Comparison of ENCODE assay signal across 9 cellular contexts in the genomic region with DNA sequence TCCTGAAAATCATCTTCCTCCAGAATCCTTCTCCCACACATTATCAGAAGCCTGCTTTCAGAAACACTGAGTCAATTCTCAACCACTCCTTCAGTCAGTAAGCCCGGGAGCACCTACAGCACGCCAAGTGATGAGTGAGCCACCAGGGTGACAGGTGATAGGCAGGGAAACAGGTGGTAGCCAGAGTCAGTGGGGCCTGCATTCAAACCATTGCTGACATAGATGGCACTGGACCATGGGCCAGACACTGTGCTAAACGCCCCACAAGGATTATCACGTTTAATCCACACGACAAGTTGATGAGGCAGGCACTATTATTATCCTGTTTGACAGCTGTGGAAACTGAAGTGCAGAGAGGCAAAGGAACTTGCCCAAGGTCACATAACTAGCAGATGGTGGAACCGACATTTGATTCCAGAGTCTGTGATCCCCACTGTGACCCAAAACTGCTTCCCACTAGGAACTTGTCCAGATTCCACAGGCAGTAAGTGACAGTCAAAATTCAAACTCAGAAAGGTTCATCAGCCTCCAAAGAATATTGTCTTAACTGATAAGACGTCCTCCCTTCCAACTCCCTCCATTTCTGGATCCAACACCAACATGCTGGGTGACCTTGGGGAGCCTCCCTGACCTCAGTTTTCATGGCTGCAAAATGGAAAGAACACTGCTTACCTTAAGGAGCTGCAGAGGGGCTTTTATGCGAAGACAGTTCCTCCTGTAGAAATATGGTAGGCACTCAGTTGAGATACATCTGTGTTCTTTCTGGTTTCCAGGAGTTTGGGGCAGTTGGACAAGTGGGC. TPM values are rescaled to one million over a fixed set of nuclear protein-coding genes. Genes with fewer than 3 reads are reported as not detected.
DNase-seq lines count a peak whose midpoint lies in the region; ATAC-seq, FAIRE-seq and TF ChIP-seq lines count a peak whose summit lies in the region.
"Had no signal": no experiment of that assay in that cellular context is flagged by ENCODE, and none has a peak within 500 bp of the region (broad histone marks: within the 10 kb centered on the region; RNA-seq: fewer than 3 reads in every experiment).

No MANE protein-coding gene starts in this region.

- H3K9ac ChIP-seq in endothelial cell of umbilical vein (replicated peaks; ENCODE audit: extremely low read depth, insufficient read depth, low read length) = peak overlapping the region; percentile 78

- H3K4me3 ChIP-seq in Peyer's patch (no peak overlapping the region), endothelial cell of umbilical vein (replicated peaks in 1 of 3; ENCODE audit: insufficient read depth in 1 of 3, low read depth in 1 of 3, low read length in 3 of 3) (peak overlapping the region in 2 of 3 experiments; percentile 31 to 59), prostate gland (no peak overlapping the region)

- CTCF ChIA-PET in endothelial cell of umbilical vein (lab: Charles Lee) = interaction anchor here (0.8 to 3.1 kb wide), 10 partner anchors 13 to 90 kb away, joined by 3 to 35 read pairs (median 4); no protein-coding TSS in a partner anchor

- peaks cover 28% of the 10 kb centered on the region for H3K79me2 ChIP-seq in endothelial cell of umbilical vein (ENCODE audit: control insufficient read depth, insufficient read depth, low read length)

- intact Hi-C loops in endothelial cell of umbilical vein (cut with micrococcal nuclease) (loop anchor here (1.0 to 10.0 kb wide), 4 partner anchors 54 to 320 kb away; no protein-coding TSS in a partner anchor), prostate gland (cut with DNase I) (no loop called here)

- H3K4me1 ChIP-seq in Peyer's patch = peaks cover 0 to 42% (median 10%) of the 10 kb centered on the region in 4 donors
- H3K4me1 ChIP-seq in endothelial cell of umbilical vein (ENCODE audit: control insufficient read depth, extremely low read depth, insufficient read depth, low read length) = peaks cover 69% of the 10 kb centered on the region
- H3K4me1 ChIP-seq in prostate gland (replicated peaks) = no peaks in the 10 kb centered on the region

- TSS peak; percentile 65 for BruUV-seq in endothelial cell of umbilical vein (replicated peaks; lab: Mats Ljungman, UMichigan)

- POLR2A ChIA-PET in endothelial cell of umbilical vein (lab: Charles Lee) = interaction anchor here (1.0 kb wide), 1 partner anchor 14 kb away, joined by 3 read pairs; no protein-coding TSS in a partner anchor

- no peaks in the 10 kb centered on the region for H4K20me1 ChIP-seq in endothelial cell of umbilical vein (replicated peaks; ENCODE audit: control insufficient read depth, extremely low read depth, insufficient read depth, low read length)

- dilution Hi-C loops in endothelial cell of umbilical vein (cut with MboI; ENCODE audit: extremely low pct_ligation_motif_present, low sequenced_read_pairs) = no loop called here

- no peaks in the 10 kb centered on the region for H3K36me3 ChIP-seq in Peyer's patch
- H3K36me3 ChIP-seq in endothelial cell of umbilical vein (ENCODE audit: control insufficient read depth in 2 of 2, extremely low read depth in 1 of 2, insufficient read depth in 2 of 2, low read length in 2 of 2) = no peaks in the 10 kb centered on the region
- H3K36me3 ChIP-seq in prostate gland = no peaks in the 10 kb centered on the region

- DNase-seq in Daoy (ENCODE audit: low read depth) (peak; percentile 45), Peyer's patch (no peak), endothelial cell of umbilical vein (ENCODE audit: low read depth, low spot score) (peak; percentile 65), prostate gland (ENCODE audit: low spot score) (no peak), NCI-H1417 (lab: John Stamatoyannopoulos, UW) (no peak), medulla oblongata (ENCODE audit: extremely low spot score) (no peak), DMS153 (lab: John Stamatoyannopoulos, UW) (no peak)
- DNase-seq: activated T-cell treated with anti-CD3 and anti-CD28 coated beads, Interleukin-2, amount 50 U/mL, for 4 hours had no signal

- no peaks in the 10 kb centered on the region for H3K9me1 ChIP-seq in endothelial cell of umbilical vein (replicated peaks; ENCODE audit: control insufficient read depth, extremely low read depth, insufficient read depth, low read length)

- peak overlapping the region; percentile 73 for H3K4me2 ChIP-seq in endothelial cell of umbilical vein (ENCODE audit: insufficient read depth, low read length)

- TF ChIP-seq POLR2A in Peyer's patch (IDR thresholded peaks at IDR 0.05) (no peak), endothelial cell of umbilical vein (IDR thresholded peaks at IDR 0.05; ENCODE audit: low read depth, low read length) (no peak), prostate gland (IDR thresholded peaks at IDR 0.05) (no peak)

- no peak overlapping the region for H2AFZ ChIP-seq in endothelial cell of umbilical vein (ENCODE audit: low read depth, low read length)

- 68% methylated on average over 8 of the region's 8 CpGs for WGBS in prostate gland

- ATAC-seq in GM19452 (IDR thresholded peaks at IDR 0.05; ENCODE audit: unreplicated experiment) = no peak

- H3K9me3 ChIP-seq in Peyer's patch (no peaks in the 10 kb centered on the region), endothelial cell of umbilical vein (replicated peaks; ENCODE audit: control insufficient read depth, insufficient read depth, low read length) (no peaks in the 10 kb centered on the region), prostate gland (no peaks in the 10 kb centered on the region)

- no peaks in the 10 kb centered on the region for H3K27me3 ChIP-seq in Peyer's patch
- H3K27me3 ChIP-seq in endothelial cell of umbilical vein (ENCODE audit: control insufficient read depth in 2 of 2, insufficient read depth in 2 of 2, low read length in 2 of 2) = no peaks in the 10 kb centered on the region
- no peaks in the 10 kb centered on the region for H3K27me3 ChIP-seq in prostate gland (replicated peaks; ENCODE audit: insufficient read depth)

- peak; percentile 46 for FAIRE-seq in endothelial cell of umbilical vein (lab: Jason Lieb, UNC)

- TF ChIP-seq CTCF in Peyer's patch (IDR thresholded peaks at IDR 0.05) (no peak), endothelial cell of umbilical vein (IDR thresholded peaks at IDR 0.05; ENCODE audit: extremely low read depth in 1 of 2, insufficient read depth in 1 of 2, low read depth in 1 of 2, low read length in 2 of 2) (no peak), prostate gland (IDR thresholded peaks at IDR 0.05) (no peak)

- H3K27ac ChIP-seq in Peyer's patch (peak overlapping the region; percentile 63 to 89 (median 81)), endothelial cell of umbilical vein (ENCODE audit: insufficient read depth, low read depth, low read length) (peak overlapping the region; percentile 95), prostate gland (peak overlapping the region; percentile 33 to 77)

TF ChIP-seq in endothelial cell of umbilical vein, 7 proteins besides CTCF, POLR2A, EP300 and RAD21:
- TF ChIP-seq MYC (IDR thresholded peaks at IDR 0.05; ENCODE audit: low read depth, low read length) (no peak), POLR2AphosphoS5 (IDR thresholded peaks at IDR 0.05; ENCODE audit: insufficient read depth, low read depth, low read length) (no peak), JUN (IDR thresholded peaks at IDR 0.05; ENCODE audit: borderline replicate concordance, insufficient read depth, insufficient read length, low read depth) (no peak)

RNA-seq across cellular contexts. Expression of a gene that starts 23.9 kb away (rescaled TPM):
- total RNA-seq in Daoy (2014; rRNA removed; shearing (Covaris generic)) = 15.0 and 15.2 TPM in 2 replicates
- total RNA-seq in Peyer's patch (10 to 100 TPM; 34.4 to 72.6 (median 39.8) TPM), endothelial cell of umbilical vein (75.1 and 77.4 TPM in 2 replicates), prostate gland (10 to 100 TPM; 32.3 to 36.9 TPM)
- polyA plus RNA-seq in endothelial cell of umbilical vein = 3.7 and 7.0 TPM in 2 replicates
- 13.9 and 14.1 TPM in 2 replicates for polyA plus RNA-seq in endothelial cell of umbilical vein (2011; cell fraction: cytosol; rRNA removed)
- polyA plus RNA-seq in endothelial cell of umbilical vein (2011; cell fraction: nucleus; rRNA removed) = 23.7 and 33.5 TPM in 2 replicates
- 68.9 and 93.6 TPM in 2 replicates for polyA plus RNA-seq in endothelial cell of umbilical vein (2012)
- 8.9 and 12.3 TPM in 2 replicates for polyA minus RNA-seq in endothelial cell of umbilical vein
- 26.7 TPM for polyA minus RNA-seq in endothelial cell of umbilical vein (2011; cell fraction: cytosol; rRNA and poly(A)+ RNA removed)
- polyA minus RNA-seq in endothelial cell of umbilical vein (2011; cell fraction: nucleus; rRNA and poly(A)+ RNA removed) = 15.4 and 17.3 TPM in 2 replicates

Comparison
In these comparisons a context has a peak if more than half of its experiments do, and no peak if none do; other contexts are left out.
1. DNase-seq: peak in Daoy (single experiment) and endothelial cell of umbilical vein (single experiment); none in Peyer's patch (0 of 3), prostate gland (single experiment), NCI-H1417 (0 of 3), medulla oblongata (single experiment) and DMS153 (single experiment).
2. H3K4me3 ChIP-seq: peak in endothelial cell of umbilical vein (2 of 3); none in Peyer's patch (0 of 4) and prostate gland (0 of 2).
3. Peak in every context shown above with its lines, with median percentiles within 50 percentile points of each other: H3K27ac ChIP-seq.